Comparison of ENCODE assay signal across 8 cellular contexts in the genomic region with DNA sequence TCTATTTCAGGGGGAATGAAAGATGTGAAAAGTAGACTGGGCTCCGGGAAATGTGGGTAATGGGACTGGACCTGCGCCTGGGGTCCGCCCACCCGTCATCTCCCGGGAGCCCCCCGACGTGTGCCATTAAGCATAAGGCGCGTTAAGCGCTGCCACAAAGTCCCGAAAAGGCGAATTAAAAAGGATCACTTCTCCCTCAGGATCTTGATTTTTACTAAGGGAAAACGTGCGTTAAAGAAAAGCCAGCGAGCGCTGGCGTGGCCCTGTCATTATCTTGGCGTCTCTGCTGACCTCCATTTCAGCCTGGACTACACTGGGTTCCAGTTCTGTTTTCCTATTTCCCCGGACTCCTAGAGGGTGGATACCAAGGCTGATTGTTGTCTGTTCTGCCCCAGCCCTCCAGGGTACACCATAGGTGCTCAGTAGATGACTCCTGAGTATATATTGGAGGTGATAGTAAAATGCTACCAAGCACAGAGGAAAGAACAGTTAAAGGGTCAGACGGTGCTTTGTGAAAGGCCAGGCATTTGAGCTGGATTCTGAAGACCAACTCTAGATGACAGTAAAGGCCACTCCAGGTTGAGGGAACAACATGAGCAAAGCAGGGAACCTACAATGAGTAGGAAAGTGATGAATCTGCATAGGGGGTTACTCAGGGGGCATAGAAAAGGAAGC.
A peak's percentile ranks its signal among the peaks of the same experiment; 100 is the strongest.
DNase-seq lines count a peak whose midpoint lies in the region; ATAC-seq and TF ChIP-seq lines count a peak whose summit lies in the region.

No MANE protein-coding gene starts in this region.

- H2AFZ ChIP-seq in parathyroid adenoma = peak overlapping the region; percentile 95

- H3K4me1 ChIP-seq in ES-I3 (ENCODE audit: insufficient read depth, low read length) (peaks cover 11% of the 10 kb centered on the region; the same call in 1 of the 2 replicates), parathyroid adenoma (peaks cover 11% of the 10 kb centered on the region)

- intact Hi-C loops in left cardiac atrium (cut with DNase I) = loop anchor here (2.0 to 10.0 kb wide), 3 partner anchors 89 to 123 kb away; partner anchors contain the start of gene ARID1B (in 1 of the 2)

- DNase-seq in LHCN-M2 (ENCODE audit: low read depth) (peak; percentile 26), left cardiac atrium (peak; percentile 45), medulla oblongata (ENCODE audit: extremely low spot score) (no peak), KG1 (lab: John Stamatoyannopoulos, UW) (no peak)
- DNase-seq in activated naive CD8-positive, alpha-beta T cell treated with anti-CD3 and anti-CD28 coated beads, Interleukin-2, amount 50 U/mL, for 24 hours = peak; percentile 18

- peak overlapping the region; percentile 83 for H3K4me2 ChIP-seq in parathyroid adenoma (ENCODE audit: low read length)

- ATAC-seq in activated naive CD8-positive, alpha-beta T cell treated with anti-CD3 and anti-CD28 coated beads, Interleukin-2, amount 50 U/mL, for 24 hours = no peak
- ATAC-seq in left cardiac atrium = peak; percentile 31 to 43
- no peak for ATAC-seq in HG02642 (IDR thresholded peaks at IDR 0.05; ENCODE audit: poor library complexity, unreplicated experiment)

- peak overlapping the region; percentile 84 for H3K27ac ChIP-seq in parathyroid adenoma

- H3K79me2 ChIP-seq in parathyroid adenoma = no peaks in the 10 kb centered on the region

- no peaks in the 10 kb centered on the region for H3K27me3 Mint-ChIP-seq in activated naive CD8-positive, alpha-beta T cell treated with anti-CD3 and anti-CD28 coated beads, Interleukin-2, amount 50 U/mL, for 24 hours

- peak overlapping the region; percentile 75 for H3K27ac Mint-ChIP-seq in activated naive CD8-positive, alpha-beta T cell treated with anti-CD3 and anti-CD28 coated beads, Interleukin-2, amount 50 U/mL, for 24 hours

- H3K36me3 ChIP-seq in ES-I3 (ENCODE audit: insufficient read depth, low read length) (no peaks in the 10 kb centered on the region), parathyroid adenoma (ENCODE audit: control insufficient read depth, insufficient read depth, low read length) (no peaks in the 10 kb centered on the region)

- H3K4me3 Mint-ChIP-seq in activated naive CD8-positive, alpha-beta T cell treated with anti-CD3 and anti-CD28 coated beads, Interleukin-2, amount 50 U/mL, for 24 hours = peak overlapping the region; percentile 73

- no peak for TF ChIP-seq CTCF in parathyroid adenoma (IDR thresholded peaks at IDR 0.05)

- H3K9ac ChIP-seq in ES-I3 (ENCODE audit: low read depth, low read length) = peak overlapping the region; percentile 67
- peak overlapping the region; percentile 85 for H3K9ac ChIP-seq in parathyroid adenoma

- H3K27me3 ChIP-seq in parathyroid adenoma (ENCODE audit: control insufficient read depth, insufficient read depth, low read length) = no peaks in the 10 kb centered on the region

- H3K9me3 Mint-ChIP-seq in activated naive CD8-positive, alpha-beta T cell treated with anti-CD3 and anti-CD28 coated beads, Interleukin-2, amount 50 U/mL, for 24 hours = no peaks in the 10 kb centered on the region

- H3K9me3 ChIP-seq in ES-I3 (ENCODE audit: control insufficient read depth, insufficient read depth, low read length) (no peaks in the 10 kb centered on the region), parathyroid adenoma (ENCODE audit: control insufficient read depth, low read length) (no peaks in the 10 kb centered on the region)

- peak overlapping the region; percentile 72 for H3K4me3 ChIP-seq in parathyroid adenoma (ENCODE audit: low read depth, low read length)

- peaks cover 44% of the 10 kb centered on the region for H3K4me1 Mint-ChIP-seq in activated naive CD8-positive, alpha-beta T cell treated with anti-CD3 and anti-CD28 coated beads, Interleukin-2, amount 50 U/mL, for 24 hours

- no peaks in the 10 kb centered on the region for H3K36me3 Mint-ChIP-seq in activated naive CD8-positive, alpha-beta T cell treated with anti-CD3 and anti-CD28 coated beads, Interleukin-2, amount 50 U/mL, for 24 hours (ENCODE audit: low read depth)

Comparison
In these comparisons a context has a peak if more than half of its experiments do, and no peak if none do; other contexts are left out.
1. DNase-seq: peak in LHCN-M2 (single experiment), activated naive CD8-positive, alpha-beta T cell treated with anti-CD3 and anti-CD28 coated beads, Interleukin-2, amount 50 U/mL, for 24 hours (single experiment) and left cardiac atrium (single experiment); none in medulla oblongata (single experiment) and KG1 (single experiment).
2. ATAC-seq: peak in left cardiac atrium (2 of 2); none in activated naive CD8-positive, alpha-beta T cell treated with anti-CD3 and anti-CD28 coated beads, Interleukin-2, amount 50 U/mL, for 24 hours (single experiment) and HG02642 (single experiment).